1 cellular context compared by ENCODE assay signal in the genomic region with DNA sequence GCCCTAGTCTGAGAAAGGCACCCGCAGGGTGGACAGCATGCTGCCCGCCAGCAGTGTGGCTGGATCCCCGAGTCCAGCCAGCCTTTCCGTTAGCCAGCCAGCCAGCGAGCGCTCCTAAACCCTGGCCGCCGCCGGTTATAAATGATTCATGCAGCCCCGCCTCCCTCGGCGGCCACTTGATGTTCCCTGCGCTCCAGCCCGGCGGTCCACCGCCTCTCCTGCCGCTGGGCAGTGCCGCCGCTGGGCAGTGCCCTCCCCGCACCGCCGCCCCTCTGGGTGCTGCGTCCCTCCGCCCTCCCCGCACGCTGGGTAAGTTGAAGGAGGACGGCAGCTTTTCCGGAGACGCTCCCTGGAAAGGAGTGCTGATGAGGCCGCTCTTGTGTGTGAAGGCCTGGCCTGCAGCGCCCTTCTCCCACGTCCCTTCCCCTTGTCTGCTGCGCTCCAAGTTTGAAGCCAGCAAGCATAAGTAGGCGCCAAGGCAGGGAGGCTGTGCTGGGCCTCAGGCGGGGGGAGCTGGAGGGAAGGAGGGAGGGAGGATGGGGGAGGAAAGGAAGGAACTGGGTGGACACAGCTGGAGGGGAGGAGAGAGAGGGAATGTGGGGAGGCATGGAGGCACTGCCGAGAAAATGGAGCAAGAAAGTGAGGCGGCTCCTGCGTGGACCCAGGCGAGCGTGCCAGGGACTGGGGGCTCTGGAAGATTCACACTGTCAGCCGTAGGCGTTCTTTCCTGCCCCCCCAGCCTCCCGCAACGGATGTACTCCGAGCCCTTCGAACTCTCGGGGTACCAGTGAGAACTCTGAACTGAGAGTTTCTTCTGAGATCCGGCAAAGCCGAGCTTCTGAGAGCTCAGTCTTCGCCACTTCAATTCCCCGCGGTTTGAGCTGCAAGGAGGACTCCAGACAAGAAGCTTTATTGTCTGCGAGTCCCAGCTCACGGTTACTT.
A peak's percentile ranks its signal among the peaks of the same experiment; 100 is the strongest.
TF ChIP-seq lines count a peak whose summit lies in the region.

No MANE protein-coding gene starts in this region.

TF ChIP-seq in endothelial cell of umbilical vein, 7 proteins besides CTCF, POLR2A, EP300 and RAD21 (continued from another document):
- TF ChIP-seq FOS (IDR thresholded peaks at IDR 0.05; ENCODE audit: borderline replicate concordance, insufficient read depth, low read length): peak; percentile 53
- TF ChIP-seq EZH2 (IDR thresholded peaks at IDR 0.05; ENCODE audit: borderline replicate concordance, low read depth, low read length, severe bottlenecking): peak; percentile 47
